ENCODE assay signal across 13 cellular contexts in genomic region chr6:150640556-150641206, GRCh38. TPM values are rescaled to one million over a fixed set of nuclear protein-coding genes. Genes with fewer than 3 reads are reported as not detected.
DNase-seq lines count a peak whose midpoint lies in the region; ATAC-seq and TF ChIP-seq lines count a peak whose summit lies in the region.
"Had no signal": no experiment of that assay in that cellular context is flagged by ENCODE, and none has a peak within 500 bp of the region (broad histone marks: within the 10 kb centered on the region; RNA-seq: fewer than 3 reads in every experiment).

No MANE protein-coding gene starts in this region.

- POLR2A ChIA-PET in Caco-2 (lab: Charles Lee): interaction anchor here (0.5 kb wide), 1 partner anchor 149 kb away, joined by 4 read pairs; no protein-coding TSS in a partner anchor

- intact Hi-C loops in Caco-2 (cut with micrococcal nuclease; ENCODE audit: unreplicated experiment): no loop called here

- no peaks in the 10 kb centered on the region for H3K36me3 Mint-ChIP-seq in Caco-2 (ENCODE audit: insufficient read depth, unreplicated experiment)
- H3K36me3 Mint-ChIP-seq in memory B cell: peaks cover 15% of the 10 kb centered on the region
- H3K36me3 Mint-ChIP-seq: activated CD4-positive, alpha-beta memory T cell treated with anti-CD3 and anti-CD28 coated beads for 36 hours; activated naive CD8-positive, alpha-beta T cell had no signal

- H3K4me1 ChIP-seq in Caco-2 (peaks cover 52% of the 10 kb centered on the region), Peyer's patch (peaks cover 0 to 20% (median 7%) of the 10 kb centered on the region in 4 donors)
- no peaks in the 10 kb centered on the region for H3K4me1 ChIP-seq in effector memory CD4-positive, alpha-beta T cell (ENCODE audit: control insufficient read depth, insufficient read depth, low read length, poor library complexity, severe bottlenecking)

- H3K36me3 ChIP-seq in Caco-2 (ENCODE audit: control insufficient read depth, insufficient read depth, low read length): peaks cover 1% of the 10 kb centered on the region; the same call in 1 of the 2 replicates
- H3K36me3 ChIP-seq in Peyer's patch: no peaks in the 10 kb centered on the region
- H3K36me3 ChIP-seq in effector memory CD4-positive, alpha-beta T cell (ENCODE audit: control insufficient read depth, insufficient read depth, low read length): no peaks in the 10 kb centered on the region
- H3K36me3 ChIP-seq: thoracic aorta had no signal

- H3K4me3 Mint-ChIP-seq in Caco-2 (ENCODE audit: unreplicated experiment) (peak overlapping the region; percentile 37), memory B cell (peak overlapping the region; percentile 71)

- ATAC-seq in GM21529 (IDR thresholded peaks at IDR 0.05; ENCODE audit: unreplicated experiment) (peak; percentile 43), memory B cell (ENCODE audit: low read depth) (no peak)

- CTCF ChIA-PET in Caco-2 (lab: Charles Lee): interaction anchor here (1.0 kb wide), 1 partner anchor 223 kb away, joined by 3 read pairs; no protein-coding TSS in a partner anchor

- no TSS peak for BruUV-seq in Caco-2 (replicated peaks; lab: Mats Ljungman, UMichigan)

- H3K4me3 ChIP-seq in Caco-2 (ENCODE audit: low read depth, low read length) (no peak overlapping the region), Peyer's patch (peak overlapping the region in 2 of 4 donors; percentile 29 to 39)
- H3K4me3 ChIP-seq in effector memory CD4-positive, alpha-beta T cell (ENCODE audit: insufficient read depth, low read depth, low read length, poor library complexity, severe bottlenecking): no peak overlapping the region
- H3K4me3 ChIP-seq: lung had no signal

- H3K9me3 Mint-ChIP-seq in Caco-2 (ENCODE audit: unreplicated experiment) (no peaks in the 10 kb centered on the region), memory B cell (no peaks in the 10 kb centered on the region)
- H3K9me3 Mint-ChIP-seq: activated CD4-positive, alpha-beta memory T cell treated with anti-CD3 and anti-CD28 coated beads for 36 hours had no signal

- H3K27ac ChIP-seq in Peyer's patch: peak overlapping the region in 3 of 4 donors; percentile 29 to 67 (median 51)
- no peak overlapping the region for H3K27ac ChIP-seq in effector memory CD4-positive, alpha-beta T cell (ENCODE audit: insufficient read depth, low read length, poor library complexity, severe bottlenecking)

- H3K4me1 Mint-ChIP-seq in Caco-2 (ENCODE audit: low read depth, unreplicated experiment) (peaks cover 46% of the 10 kb centered on the region), memory B cell (peaks cover 51% of the 10 kb centered on the region)

- H3K27me3 ChIP-seq in Caco-2 (replicated peaks; ENCODE audit: control insufficient read depth, insufficient read depth, low read length): no peaks in the 10 kb centered on the region
- no peaks in the 10 kb centered on the region for H3K27me3 ChIP-seq in Peyer's patch
- H3K27me3 ChIP-seq in effector memory CD4-positive, alpha-beta T cell (replicated peaks; ENCODE audit: control insufficient read depth, insufficient read depth, low read length, poor library complexity, severe bottlenecking): no peaks in the 10 kb centered on the region

- TF ChIP-seq POLR2A in Peyer's patch (IDR thresholded peaks at IDR 0.05): no peak

- H3K27ac Mint-ChIP-seq in Caco-2 (ENCODE audit: unreplicated experiment) (peak overlapping the region; percentile 65), memory B cell (peak overlapping the region; percentile 95)
- H3K27ac Mint-ChIP-seq: activated CD4-positive, alpha-beta memory T cell treated with anti-CD3 and anti-CD28 coated beads for 36 hours; activated naive CD8-positive, alpha-beta T cell had no signal

- no peak for TF ChIP-seq CTCF in Caco-2 (IDR thresholded peaks at IDR 0.05; ENCODE audit: insufficient read depth in 1 of 2, low read depth in 1 of 2, low read length in 1 of 2, severe bottlenecking in 1 of 2, unreplicated experiment in 1 of 2)
- TF ChIP-seq CTCF in Peyer's patch (IDR thresholded peaks at IDR 0.05): no peak

- H3K9me3 ChIP-seq in Caco-2 (no peaks in the 10 kb centered on the region), Peyer's patch (no peaks in the 10 kb centered on the region)
- H3K9me3 ChIP-seq in effector memory CD4-positive, alpha-beta T cell (ENCODE audit: control insufficient read depth, low read length): no peaks in the 10 kb centered on the region
- H3K9me3 ChIP-seq: thoracic aorta had no signal

- DNase-seq in Caco-2 (no peak), Peyer's patch (no peak), memory B cell (ENCODE audit: low spot score in 2 of 2) (no peak), 8988T (no peak)
- no peak for DNase-seq in effector memory CD4-positive, alpha-beta T cell
- no peak for DNase-seq in activated naive CD4-positive, alpha-beta T cell treated with Interleukin-2 at 50 U/mL for 16 hours
- no peak for DNase-seq in stimulated activated naive CD4-positive, alpha-beta T cell (lab: John Stamatoyannopoulos, UW)
- DNase-seq: activated CD4-positive, alpha-beta memory T cell treated with anti-CD3 and anti-CD28 coated beads for 36 hours; GF-D8 had no signal

- H3K27me3 Mint-ChIP-seq in Caco-2 (ENCODE audit: insufficient read depth, unreplicated experiment) (no peaks in the 10 kb centered on the region), memory B cell (no peaks in the 10 kb centered on the region)

RNA-seq across cellular contexts. Expression of gene PLEKHG1, which starts 41.0 kb away (rescaled TPM):
- 32.8 and 35.0 TPM in 2 replicates for total RNA-seq in Caco-2 (2022)
- 100 to 1,000 TPM in 1 of 4 donors, 10 to 100 TPM in 3; 52.2 to 281 (median 64.6) TPM for total RNA-seq in Peyer's patch
